Comparison of ENCODE assay signal across 1 cellular context in genomic region chr19:48591021-48591420, GRCh38.
TF ChIP-seq lines count a peak whose summit lies in the region.

No MANE protein-coding gene starts in this region.

TF ChIP-seq in H1, 55 proteins besides CTCF, POLR2A, EP300 and RAD21:
- TF ChIP-seq ASH2L (IDR thresholded peaks at IDR 0.05; ENCODE audit: low read length) (no peak), EZH2 (IDR thresholded peaks at IDR 0.05; ENCODE audit: low read depth, low read length, severe bottlenecking) (no peak), TAF7 (optimal IDR thresholded peaks at IDR 0.05; ENCODE audit: borderline replicate concordance, low read depth, low read length) (no peak), ZNF274 (IDR thresholded peaks at IDR 0.05; ENCODE audit: borderline replicate concordance, extremely low read depth, low read length) (no peak), GTF2F1 (IDR thresholded peaks at IDR 0.05; ENCODE audit: borderline replicate concordance, low read depth, low read length) (no peak), SP1 (IDR thresholded peaks at IDR 0.05; ENCODE audit: low read depth, low read length) (no peak), SUZ12 (IDR thresholded peaks at IDR 0.05; ENCODE audit: low read length) (no peak), PHF8 (conservative IDR thresholded peaks at IDR 0.05; ENCODE audit: low read depth, low read length) (no peak), TCF12 (IDR thresholded peaks at IDR 0.05; ENCODE audit: low read depth, low read length) (no peak)
- TF ChIP-seq, protein P1, sequence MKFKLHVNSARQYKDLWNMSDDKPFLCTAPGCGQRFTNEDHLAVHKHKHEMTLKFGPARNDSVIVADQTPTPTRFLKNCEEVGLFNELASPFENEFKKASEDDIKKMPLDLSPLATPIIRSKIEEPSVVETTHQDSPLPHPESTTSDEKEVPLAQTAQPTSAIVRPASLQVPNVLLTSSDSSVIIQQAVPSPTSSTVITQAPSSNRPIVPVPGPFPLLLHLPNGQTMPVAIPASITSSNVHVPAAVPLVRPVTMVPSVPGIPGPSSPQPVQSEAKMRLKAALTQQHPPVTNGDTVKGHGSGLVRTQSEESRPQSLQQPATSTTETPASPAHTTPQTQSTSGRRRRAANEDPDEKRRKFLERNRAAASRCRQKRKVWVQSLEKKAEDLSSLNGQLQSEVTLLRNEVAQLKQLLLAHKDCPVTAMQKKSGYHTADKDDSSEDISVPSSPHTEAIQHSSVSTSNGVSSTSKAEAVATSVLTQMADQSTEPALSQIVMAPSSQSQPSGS (IDR thresholded peaks at IDR 0.05; ENCODE audit: low read length): no peak
